ENCODE assay signal across 1 cellular context in the genomic region with DNA sequence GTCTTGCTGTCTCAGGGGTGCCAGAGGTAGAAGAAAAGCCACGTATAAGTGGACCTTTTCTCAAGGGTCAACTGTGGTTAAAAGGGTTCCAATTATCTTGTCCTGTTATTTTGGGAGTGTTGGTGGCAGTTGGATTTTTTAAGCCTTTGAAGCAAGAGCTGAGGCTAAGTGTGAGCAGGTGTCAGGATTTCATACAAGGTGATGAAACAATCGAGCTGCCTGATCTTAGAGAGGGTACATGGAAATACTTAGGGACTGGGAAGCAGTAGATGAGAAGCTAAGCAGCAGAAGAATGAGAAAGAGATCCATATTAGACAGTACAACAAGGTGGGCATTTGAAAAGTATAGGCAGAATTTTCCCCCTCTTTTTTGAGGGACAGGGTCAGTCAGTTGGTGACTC.
TF ChIP-seq lines count a peak whose summit lies in the region.

No MANE protein-coding gene starts in this region.

TF ChIP-seq in WTC11, 78 proteins besides CTCF, POLR2A, EP300 and RAD21 (continued from another document):
- TF ChIP-seq FOXK1 (CRISPR knock-in tag; IDR thresholded peaks at IDR 0.05) (no peak), NR2C2 (CRISPR knock-in tag; IDR thresholded peaks at IDR 0.05) (no peak), E2F5 (CRISPR knock-in tag; IDR thresholded peaks at IDR 0.05) (no peak), CREB1 (CRISPR knock-in tag; IDR thresholded peaks at IDR 0.05) (no peak), NFATC4 (CRISPR knock-in tag; IDR thresholded peaks at IDR 0.05) (no peak), ERG (CRISPR knock-in tag; IDR thresholded peaks at IDR 0.05) (no peak), SMAD3 (CRISPR knock-in tag; IDR thresholded peaks at IDR 0.05; ENCODE audit: borderline replicate concordance) (no peak), SP1 (CRISPR knock-in tag; conservative IDR thresholded peaks at IDR 0.05) (no peak)
- TF ChIP-seq, protein P1, sequence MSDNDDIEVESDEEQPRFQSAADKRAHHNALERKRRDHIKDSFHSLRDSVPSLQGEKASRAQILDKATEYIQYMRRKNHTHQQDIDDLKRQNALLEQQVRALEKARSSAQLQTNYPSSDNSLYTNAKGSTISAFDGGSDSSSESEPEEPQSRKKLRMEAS (CRISPR knock-in tag; IDR thresholded peaks at IDR 0.05): no peak
TF ChIP-seq in WTC11: peak in this region for 0.
